9 cellular contexts compared by ENCODE assay signal in genomic region chr1:58816747-58817221, GRCh38. TPM values are rescaled to one million over a fixed set of nuclear protein-coding genes. Genes with fewer than 3 reads are reported as not detected.
DNase-seq lines count a peak whose midpoint lies in the region; ATAC-seq, FAIRE-seq and TF ChIP-seq lines count a peak whose summit lies in the region.
"Had no signal": no experiment of that assay in that cellular context is flagged by ENCODE, and none has a peak within 500 bp of the region (broad histone marks: within the 10 kb centered on the region; RNA-seq: fewer than 3 reads in every experiment).

No MANE protein-coding gene starts in this region.

- H3K4me1 Mint-ChIP-seq in naive B cell = peaks cover 29 to 63% (median 50%) of the 10 kb centered on the region in 3 donors

- H3K27me3 Mint-ChIP-seq in naive B cell = no peaks in the 10 kb centered on the region

- H3K27ac Mint-ChIP-seq in naive B cell = peak overlapping the region; percentile 73 to 96 (median 94)

- ATAC-seq in naive B cell (ENCODE audit: low read depth in 2 of 2) (no peak), left lobe of liver (no peak)

- no peaks in the 10 kb centered on the region for H3K9me3 Mint-ChIP-seq in naive B cell

- peak overlapping the region; percentile 50 for H3K4me3 ChIP-seq in BJ (ENCODE audit: low read depth, low read length)
- H3K4me3 ChIP-seq in Jurkat, Clone E6-1 (ENCODE audit: low read length) = peak overlapping the region; percentile 57
- H3K4me3 ChIP-seq in cardiac fibroblast (replicated peaks in 1 of 2; ENCODE audit: low read depth in 2 of 2, low read length in 2 of 2) = no peak overlapping the region

- no peaks in the 10 kb centered on the region for H3K36me3 Mint-ChIP-seq in naive B cell

- DNase-seq in BJ (ENCODE audit: low read depth) (no peak), cardiac fibroblast (ENCODE audit: low read depth in 2 of 2) (peak; percentile 45 to 48), naive B cell (no peak), left lobe of liver (ENCODE audit: low spot score) (no peak), HTR-8/SVneo (ENCODE audit: insufficient read length, low spot score) (no peak)
- no peak for DNase-seq in Jurkat, Clone E6-1 (ENCODE audit: low read depth, low spot score)
- no peak for DNase-seq in activated CD4-positive, alpha-beta T cell treated with anti-CD3 and anti-CD28 coated beads for 4 hours
- no peak for DNase-seq in stimulated activated CD4-positive, alpha-beta T cell treated with anti-CD3 and anti-CD28 coated beads, Interleukin-4, amount 100 ng/mL, for 1 hour

- POLR2A ChIA-PET in BJ (lab: Charles Lee) = no interaction called here

- H3K27me3 ChIP-seq in BJ (ENCODE audit: control insufficient read depth, insufficient read depth, low read length) = no peaks in the 10 kb centered on the region

- peak overlapping the region; percentile 89 to 99 (median 95) for H3K4me3 Mint-ChIP-seq in naive B cell

- H3K36me3 ChIP-seq in BJ (ENCODE audit: control insufficient read depth, insufficient read depth, low read length) = no peaks in the 10 kb centered on the region

- CTCF ChIA-PET in BJ (lab: Yijun Ruan, JAX) = interaction anchor here (1.0 kb wide), 1 partner anchor 943 kb away, joined by 3 read pairs; no protein-coding TSS in a partner anchor

- no peak for FAIRE-seq in HTR-8/SVneo (lab: Jason Lieb, UNC)
- FAIRE-seq: islet of Langerhans had no signal

- TF ChIP-seq CTCF in BJ (IDR thresholded peaks at IDR 0.05; ENCODE audit: insufficient read depth, low read depth, low read length) (no peak), cardiac fibroblast (IDR thresholded peaks at IDR 0.05; ENCODE audit: low read depth, low read length) (no peak)

RNA-seq across cellular contexts. Expression of gene JUN, which starts 32.9 kb away (rescaled TPM):
- 19.6 and 23.4 TPM in 2 replicates for polyA plus RNA-seq in BJ (2011; rRNA removed)
- polyA minus RNA-seq in BJ (2011; rRNA and poly(A)+ RNA removed) = 20.7 and 28.3 TPM in 2 replicates
- 2.2 TPM for polyA plus RNA-seq in Jurkat, Clone E6-1 (2012; ENCODE audit: insufficient read depth, insufficient read length)
- polyA plus RNA-seq in naive B cell (ENCODE audit: low read depth in 6 of 6) = 100 to 1,000 TPM in 5 of 6 donors, 10 to 100 TPM in 1; 65.0 to 352 (median 221) TPM
- total RNA-seq in left lobe of liver = 12.4 TPM

Comparison
In these comparisons a context has a peak if more than half of its experiments do, and no peak if none do; other contexts are left out.
1. DNase-seq: peak in cardiac fibroblast (2 of 2); none in BJ (single experiment), Jurkat, Clone E6-1 (single experiment), naive B cell (single experiment), left lobe of liver (single experiment), activated CD4-positive, alpha-beta T cell treated with anti-CD3 and anti-CD28 coated beads for 4 hours (0 of 2), HTR-8/SVneo (single experiment) and stimulated activated CD4-positive, alpha-beta T cell treated with anti-CD3 and anti-CD28 coated beads, Interleukin-4, amount 100 ng/mL, for 1 hour (single experiment).
2. H3K4me3 ChIP-seq: peak in BJ (single experiment) and Jurkat, Clone E6-1 (single experiment); none in cardiac fibroblast (0 of 2).